Comparison of ENCODE assay signal across 15 cellular contexts in genomic region chr11:8779107-8779506, GRCh38.
A peak's percentile ranks its signal among the peaks of the same experiment; 100 is the strongest.
DNase-seq lines count a peak whose midpoint lies in the region; ATAC-seq, FAIRE-seq and TF ChIP-seq lines count a peak whose summit lies in the region.
"Had no signal": no experiment of that assay in that cellular context is flagged by ENCODE, and none has a peak within 500 bp of the region (broad histone marks: within the 10 kb centered on the region; RNA-seq: fewer than 3 reads in every experiment).

No MANE protein-coding gene starts in this region.

- H3K4me1 ChIP-seq in astrocyte (ENCODE audit: insufficient read depth, low read length) (peaks cover 16% of the 10 kb centered on the region), esophagus squamous epithelium (peaks cover 27 to 71% (median 49%) of the 10 kb centered on the region in 3 donors), suprapubic skin (peaks cover 39% of the 10 kb centered on the region), aorta (ENCODE audit: control insufficient read depth in 1 of 2, insufficient read depth in 2 of 2, low read length in 2 of 2) (peaks cover 7 to 16% of the 10 kb centered on the region in 2 donors)
- H3K4me1 ChIP-seq in naive thymus-derived CD4-positive, alpha-beta T cell (ENCODE audit: control insufficient read depth in 2 of 2, insufficient read depth in 2 of 2, low read length in 2 of 2) = no peaks in the 10 kb centered on the region

- no peak overlapping the region for H3K9ac ChIP-seq in astrocyte (ENCODE audit: low read length)

- peak; percentile 48 for ATAC-seq in naive thymus-derived CD4-positive, alpha-beta T cell
- no peak for ATAC-seq in aorta (ENCODE audit: low FRiP score)
- no peak for ATAC-seq in GM18870 (IDR thresholded peaks at IDR 0.05; ENCODE audit: unreplicated experiment)
- ATAC-seq: stimulated activated memory B cell treated with anti-CD40 and anti-IgM and Interleukin-4, amounts not matched to agents 10 μg/mL and 1 μg/mL and 100 μg/mL, for 72 hours had no signal

- H3K79me2 ChIP-seq in astrocyte (ENCODE audit: insufficient read depth, low read length) = peaks cover 73% of the 10 kb centered on the region

- TF ChIP-seq CTCF in astrocyte (IDR thresholded peaks at IDR 0.05; ENCODE audit: insufficient read depth, low read depth, low read length) (no peak), esophagus squamous epithelium (IDR thresholded peaks at IDR 0.05) (no peak), suprapubic skin (IDR thresholded peaks at IDR 0.05) (no peak)

- DNase-seq in astrocyte (ENCODE audit: low read depth) (no peak), esophagus squamous epithelium (lab: John Stamatoyannopoulos, UW) (no peak), suprapubic skin (ENCODE audit: low spot score in 2 of 2) (no peak), NK-92 (lab: John Stamatoyannopoulos, UW; ENCODE audit: unreplicated experiment) (no peak), aorta (no peak)
- DNase-seq in naive thymus-derived CD4-positive, alpha-beta T cell = no peak
- DNase-seq: activated B cell treated with CpG ODN at 0.5 μM for 24 hours, amniotic stem cell, Calu3, NCI-H1092 treated with DMSO at 0.1 percent for 48 hours, NCI-H2171 treated with DMSO at 0.1 percent for 48 hours, small intestine had no signal

- POLR2A ChIA-PET in naive thymus-derived CD4-positive, alpha-beta T cell (lab: Charles Lee) = no interaction called here

- no peak for FAIRE-seq in astrocyte (lab: Jason Lieb, UNC)
- FAIRE-seq: small intestine had no signal

- H4K20me1 ChIP-seq in astrocyte (ENCODE audit: insufficient read depth, low read length) = peaks cover 71% of the 10 kb centered on the region

- 34 to 39% methylated on average over 4 of the region's 4 CpGs for WGBS in esophagus squamous epithelium, 2 donors
- WGBS in suprapubic skin = 46% methylated on average over 4 of the region's 4 CpGs
- WGBS in aorta, 2 donors = 34 to 37% methylated on average over 4 of the region's 4 CpGs

- H3K4me3 Mint-ChIP-seq in astrocyte (ENCODE audit: unreplicated experiment) = no peak overlapping the region
- no peak overlapping the region for H3K4me3 Mint-ChIP-seq in naive thymus-derived CD4-positive, alpha-beta T cell
- H3K4me3 Mint-ChIP-seq: activated B cell treated with CpG ODN at 0.5 μM for 24 hours; stimulated activated memory B cell treated with anti-CD40 and anti-IgM and Interleukin-4, amounts not matched to agents 10 μg/mL and 1 μg/mL and 100 μg/mL, for 72 hours had no signal

- H3K4me3 ChIP-seq in astrocyte (ENCODE audit: insufficient read depth, low read depth, low read length) = no peak overlapping the region
- no peak overlapping the region for H3K4me3 ChIP-seq in esophagus squamous epithelium
- no peak overlapping the region for H3K4me3 ChIP-seq in naive thymus-derived CD4-positive, alpha-beta T cell (ENCODE audit: low read length)
- no peak overlapping the region for H3K4me3 ChIP-seq in suprapubic skin
- H3K4me3 ChIP-seq in aorta (ENCODE audit: low read length in 2 of 2) = no peak overlapping the region

- H2AFZ ChIP-seq in astrocyte (ENCODE audit: low read depth, low read length) = no peak overlapping the region

- H3K4me2 ChIP-seq in astrocyte (ENCODE audit: low read length) = peak overlapping the region; percentile 9

- H3K27me3 ChIP-seq in astrocyte (ENCODE audit: insufficient read depth, low read length) = no peaks in the 10 kb centered on the region
- H3K27me3 ChIP-seq in esophagus squamous epithelium = no peaks in the 10 kb centered on the region
- H3K27me3 ChIP-seq in naive thymus-derived CD4-positive, alpha-beta T cell (ENCODE audit: control insufficient read depth in 2 of 2, insufficient read depth in 2 of 2, low read length in 2 of 2) = no peaks in the 10 kb centered on the region
- no peaks in the 10 kb centered on the region for H3K27me3 ChIP-seq in suprapubic skin
- no peaks in the 10 kb centered on the region for H3K27me3 ChIP-seq in aorta (ENCODE audit: control insufficient read depth in 1 of 2, insufficient read depth in 2 of 2, low read length in 1 of 2)

- H3K36me3 ChIP-seq in astrocyte (ENCODE audit: insufficient read depth, low read length) (peaks cover 2% of the 10 kb centered on the region), esophagus squamous epithelium (no peaks in the 10 kb centered on the region), suprapubic skin (no peaks in the 10 kb centered on the region), aorta (ENCODE audit: control insufficient read depth in 1 of 2, insufficient read depth in 2 of 2, low read length in 1 of 2) (no peaks in the 10 kb centered on the region)
- no peaks in the 10 kb centered on the region for H3K36me3 ChIP-seq in naive thymus-derived CD4-positive, alpha-beta T cell (ENCODE audit: control insufficient read depth in 2 of 3, insufficient read depth in 3 of 3, low read length in 3 of 3)

- peaks cover 34% of the 10 kb centered on the region for H3K36me3 Mint-ChIP-seq in astrocyte (ENCODE audit: low read depth, unreplicated experiment)
- no peaks in the 10 kb centered on the region for H3K36me3 Mint-ChIP-seq in naive thymus-derived CD4-positive, alpha-beta T cell
- H3K36me3 Mint-ChIP-seq: stimulated activated memory B cell treated with anti-CD40 and anti-IgM and Interleukin-4, amounts not matched to agents 10 μg/mL and 1 μg/mL and 100 μg/mL, for 72 hours had no signal

- H3K9me3 Mint-ChIP-seq in astrocyte (ENCODE audit: unreplicated experiment) = no peaks in the 10 kb centered on the region
- H3K9me3 Mint-ChIP-seq in naive thymus-derived CD4-positive, alpha-beta T cell = no peaks in the 10 kb centered on the region
- H3K9me3 Mint-ChIP-seq: activated B cell treated with CpG ODN at 0.5 μM for 24 hours; activated T-helper 2 cell treated with anti-CD3 and anti-CD28 coated beads, Interferon-gamma antibody, Interleukin-2, Interleukin-4, amounts not matched to agents 10 μg/mL and 5 μg/mL and 100 μg/mL, durations not matched to agents 14 hours and 24 hours and 36 hours; stimulated activated memory B cell treated with anti-CD40 and anti-IgM and Interleukin-4, amounts not matched to agents 10 μg/mL and 1 μg/mL and 100 μg/mL, for 72 hours had no signal

- TF ChIP-seq EP300 in suprapubic skin (IDR thresholded peaks at IDR 0.05) = no peak

- no peaks in the 10 kb centered on the region for H3K9me3 ChIP-seq in astrocyte (ENCODE audit: insufficient read depth, low read depth, low read length)
- H3K9me3 ChIP-seq in esophagus squamous epithelium = no peaks in the 10 kb centered on the region
- no peaks in the 10 kb centered on the region for H3K9me3 ChIP-seq in naive thymus-derived CD4-positive, alpha-beta T cell (ENCODE audit: control insufficient read depth in 2 of 3, low read length in 3 of 3)
- no peaks in the 10 kb centered on the region for H3K9me3 ChIP-seq in suprapubic skin
- H3K9me3 ChIP-seq in aorta (ENCODE audit: control insufficient read depth, low read length) = no peaks in the 10 kb centered on the region

- intact Hi-C loops in esophagus squamous epithelium (cut with DNase I) = no loop called here
- intact Hi-C loops in naive thymus-derived CD4-positive, alpha-beta T cell (cut with micrococcal nuclease) = no loop called here
- intact Hi-C loops in aorta (cut with DNase I) = no loop called here

- TF ChIP-seq POLR2A in esophagus squamous epithelium (IDR thresholded peaks at IDR 0.05) = no peak
- TF ChIP-seq POLR2A in suprapubic skin (IDR thresholded peaks at IDR 0.05) = no peak

- CTCF ChIA-PET in naive thymus-derived CD4-positive, alpha-beta T cell (lab: Charles Lee) = no interaction called here

- peak overlapping the region; percentile 2 for H3K27ac ChIP-seq in astrocyte (ENCODE audit: low read depth, low read length)
- peak overlapping the region; percentile 72 to 88 (median 85) for H3K27ac ChIP-seq in esophagus squamous epithelium
- H3K27ac ChIP-seq in naive thymus-derived CD4-positive, alpha-beta T cell (ENCODE audit: low read depth, low read length) = no peak overlapping the region
- H3K27ac ChIP-seq in suprapubic skin = peak overlapping the region; percentile 43
- H3K27ac ChIP-seq in aorta (ENCODE audit: low read depth in 1 of 2, low read length in 2 of 2) = peak overlapping the region in 1 of 2 donors; percentile 93

- H3K27me3 Mint-ChIP-seq in astrocyte (ENCODE audit: low read depth, unreplicated experiment) = no peaks in the 10 kb centered on the region
- peaks cover 8 to 31% (median 12%) of the 10 kb centered on the region in 5 donors for H3K27me3 Mint-ChIP-seq in naive thymus-derived CD4-positive, alpha-beta T cell

- H3K27ac Mint-ChIP-seq in astrocyte (ENCODE audit: unreplicated experiment) = no peak overlapping the region
- H3K27ac Mint-ChIP-seq in naive thymus-derived CD4-positive, alpha-beta T cell = no peak overlapping the region
- H3K27ac Mint-ChIP-seq: activated B cell treated with CpG ODN at 0.5 μM for 24 hours; activated T-helper 2 cell treated with anti-CD3 and anti-CD28 coated beads, Interferon-gamma antibody, Interleukin-2, Interleukin-4, amounts not matched to agents 10 μg/mL and 5 μg/mL and 100 μg/mL, durations not matched to agents 14 hours and 24 hours and 36 hours; stimulated activated memory B cell treated with anti-CD40 and anti-IgM and Interleukin-4, amounts not matched to agents 10 μg/mL and 1 μg/mL and 100 μg/mL, for 72 hours had no signal

- H3K4me1 Mint-ChIP-seq in astrocyte (ENCODE audit: low read depth, unreplicated experiment) = peaks cover 48% of the 10 kb centered on the region
- H3K4me1 Mint-ChIP-seq in naive thymus-derived CD4-positive, alpha-beta T cell = peaks cover 0 to 3% (median 0%) of the 10 kb centered on the region in 7 donors
